ENCODE assay signal across 9 cellular contexts in the genomic region with DNA sequence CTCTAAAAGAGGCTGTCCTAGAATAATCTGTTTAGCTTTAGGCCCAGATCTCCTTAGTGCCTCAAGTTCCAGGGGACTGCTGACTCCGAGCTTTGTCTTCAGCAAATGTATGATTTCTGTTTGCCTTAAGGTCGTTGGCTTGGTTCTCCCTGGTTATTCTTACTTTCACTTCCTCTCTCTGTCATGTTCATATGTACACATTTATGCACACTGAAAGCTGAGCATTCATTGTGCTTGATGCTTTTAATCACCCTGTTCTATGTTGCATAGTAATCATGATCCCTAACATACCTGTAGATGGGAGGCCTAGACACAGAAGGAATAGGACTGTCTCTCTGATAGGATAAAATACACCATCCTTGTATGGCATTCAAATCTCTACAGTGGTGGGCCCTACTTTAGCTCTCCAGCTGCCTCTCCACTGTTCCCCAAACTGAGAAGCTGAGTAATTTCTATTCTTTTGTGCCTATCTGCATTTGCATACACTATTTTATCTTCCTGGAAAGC. TPM values are rescaled to one million over a fixed set of nuclear protein-coding genes. Genes with fewer than 3 reads are reported as not detected.
DNase-seq lines count a peak whose midpoint lies in the region; ATAC-seq, FAIRE-seq and TF ChIP-seq lines count a peak whose summit lies in the region.
"Had no signal": no experiment of that assay in that cellular context is flagged by ENCODE, and none has a peak within 500 bp of the region (broad histone marks: within the 10 kb centered on the region; RNA-seq: fewer than 3 reads in every experiment).

No MANE protein-coding gene starts in this region.

- intact Hi-C loops in psoas muscle (cut with DNase I), result no loop called here

- no peak overlapping the region for H3K4me3 ChIP-seq in psoas muscle
- no peak overlapping the region for H3K4me3 ChIP-seq in brain microvascular endothelial cell (ENCODE audit: low read depth, low read length)

- TF ChIP-seq CTCF in psoas muscle (IDR thresholded peaks at IDR 0.05) (no peak), brain microvascular endothelial cell (IDR thresholded peaks at IDR 0.05; ENCODE audit: low read depth, low read length, missing control alignments) (no peak)

- WGBS in psoas muscle, 3 donors, result 0 to 1% (median 0%) methylated on average over 2 of the region's 2 CpGs

- no peak for FAIRE-seq in RCC 7860 (lab: Jason Lieb, UNC)

- no peaks in the 10 kb centered on the region for H3K27me3 ChIP-seq in psoas muscle (ENCODE audit: insufficient read depth in 3 of 3, low read length in 2 of 3)
- H3K27me3 ChIP-seq in brain microvascular endothelial cell (replicated peaks), result no peaks in the 10 kb centered on the region

- DNase-seq in NOMO-1 (lab: John Stamatoyannopoulos, UW; ENCODE audit: unreplicated experiment in 2 of 2) (peak; percentile 36 to 87), psoas muscle (no peak), brain microvascular endothelial cell (no peak), RCC 7860 (ENCODE audit: low spot score) (no peak), NCI-H187 treated with DMSO at 0.1 percent for 48 hours (lab: John Stamatoyannopoulos, UW) (no peak)
- DNase-seq in activated naive CD4-positive, alpha-beta T cell treated with anti-CD3 and anti-CD28 coated beads, Interleukin-2, amount 50 U/mL, for 16 hours, result no peak

- H3K4me1 ChIP-seq in psoas muscle, result peaks cover 33% of the 10 kb centered on the region

- no peaks in the 10 kb centered on the region for H3K36me3 ChIP-seq in psoas muscle (ENCODE audit: insufficient read depth in 1 of 2, low read depth in 1 of 2)
- no peaks in the 10 kb centered on the region for H3K36me3 ChIP-seq in brain microvascular endothelial cell (replicated peaks)

- in situ Hi-C loops in brain microvascular endothelial cell (cut with HindIII; ENCODE audit: low pct_ligation_motif_present, low sequenced_read_pairs), result no loop called here

- H3K27ac ChIP-seq in psoas muscle, result peak overlapping the region; percentile 36
- no peak overlapping the region for H3K27ac ChIP-seq in brain microvascular endothelial cell
- H3K27ac ChIP-seq: VCaP had no signal

- ATAC-seq in GM18870 (IDR thresholded peaks at IDR 0.05; ENCODE audit: unreplicated experiment) (peak; percentile 88), HG02759 (IDR thresholded peaks at IDR 0.05; ENCODE audit: unreplicated experiment) (peak; percentile 81), psoas muscle (no peak)

- no peaks in the 10 kb centered on the region for H3K9me3 ChIP-seq in psoas muscle

RNA-seq across cellular contexts. Expression of a gene that starts 7.2 kb away (rescaled TPM):
- 10 to 100 TPM; 19.7 to 54.8 (median 32.5) TPM for total RNA-seq in psoas muscle
- 10 to 100 TPM in 2 of 3 donors, 1 to 10 TPM in 1; 7.4 to 19.0 (median 14.6) TPM for polyA plus RNA-seq in psoas muscle

RNA-seq across cellular contexts. Expression of a gene that starts 35.7 kb away (rescaled TPM):
- total RNA-seq in psoas muscle, result 1 to 10 TPM; 1.1 to 7.2 (median 1.6) TPM
- 1 to 10 TPM in 2 of 3 donors, under 1 TPM in 1; 0.81 to 1.5 (median 1.1) TPM for polyA plus RNA-seq in psoas muscle

Comparison
In these comparisons a context has a peak if more than half of its experiments do, and no peak if none do; other contexts are left out.
1. ATAC-seq: peak in GM18870 (single experiment) and HG02759 (single experiment); none in psoas muscle (0 of 4).
2. DNase-seq: peak in NOMO-1 (2 of 2); none in psoas muscle (0 of 2), brain microvascular endothelial cell (single experiment), RCC 7860 (single experiment), NCI-H187 treated with DMSO at 0.1 percent for 48 hours (single experiment) and activated naive CD4-positive, alpha-beta T cell treated with anti-CD3 and anti-CD28 coated beads, Interleukin-2, amount 50 U/mL, for 16 hours (single experiment).